In the genomic region with DNA sequence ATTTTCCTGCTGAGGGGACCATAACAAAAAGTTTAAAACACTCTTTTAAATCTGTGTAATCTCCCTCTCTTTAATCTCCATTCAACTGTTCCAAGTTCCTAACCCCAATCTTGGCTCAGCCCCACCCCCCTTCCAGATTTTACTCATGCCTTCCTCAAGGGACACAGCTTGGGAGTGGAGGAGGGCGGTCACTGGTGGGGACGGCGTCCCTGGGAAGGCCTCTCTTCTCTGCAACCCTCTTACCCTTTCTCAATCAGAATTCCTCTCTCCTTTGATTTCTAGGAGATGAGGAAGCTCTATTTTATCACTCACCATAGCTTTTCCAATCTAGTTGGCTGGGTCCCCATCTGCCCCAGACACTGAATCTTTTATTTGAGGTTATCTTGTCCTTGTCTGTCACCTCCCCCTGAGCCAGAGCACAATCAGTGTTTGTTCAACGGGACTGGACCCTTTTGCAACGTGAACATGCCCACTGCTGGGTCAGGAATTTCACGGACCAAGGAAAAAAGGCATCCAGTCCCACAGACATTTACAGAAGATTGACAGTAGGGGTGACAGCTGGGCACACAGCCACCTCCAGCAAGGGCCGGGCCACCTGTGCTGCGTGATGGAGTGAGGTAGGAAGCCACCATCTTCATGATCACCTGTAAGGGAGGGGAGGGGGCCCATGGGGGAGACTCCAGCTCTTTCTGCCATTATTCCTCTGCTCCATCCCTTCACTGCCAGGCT, we compare ENCODE assay signal across 16 cellular contexts.
DNase-seq lines count a peak whose midpoint lies in the region; ATAC-seq and TF ChIP-seq lines count a peak whose summit lies in the region.
"Had no signal": no experiment of that assay in that cellular context is flagged by ENCODE, and none has a peak within 500 bp of the region (broad histone marks: within the 10 kb centered on the region; RNA-seq: fewer than 3 reads in every experiment).

No MANE protein-coding gene starts in this region.

- ATAC-seq in T-helper 17 cell, result no peak
- ATAC-seq: HCT116 had no signal

- H3K27ac ChIP-seq in left ventricle myocardium inferior (replicated peaks) (peak overlapping the region; percentile 20), substantia nigra (ENCODE audit: low read depth, low read length, poor library complexity, severe bottlenecking) (peak overlapping the region; percentile 8), stomach (no peak overlapping the region)
- H3K27ac ChIP-seq: PC-9 had no signal

- no peak overlapping the region for H3K4me3 ChIP-seq in left ventricle myocardium inferior
- no peak overlapping the region for H3K4me3 ChIP-seq in stomach
- H3K4me3 ChIP-seq: PC-9 had no signal

- H3K27me3 ChIP-seq in left ventricle myocardium inferior (ENCODE audit: low read depth) (no peaks in the 10 kb centered on the region), stomach (no peaks in the 10 kb centered on the region)

- TF ChIP-seq POLR2A in stomach (IDR thresholded peaks at IDR 0.05), result no peak

- TF ChIP-seq EP300 in stomach (IDR thresholded peaks at IDR 0.05), result no peak

- H3K36me3 Mint-ChIP-seq in neural crest cell (ENCODE audit: low read depth) (no peaks in the 10 kb centered on the region), T-helper 17 cell (ENCODE audit: low read depth) (peaks cover 3% of the 10 kb centered on the region)

- H3K4me1 ChIP-seq in left ventricle myocardium inferior, result peaks cover 52% of the 10 kb centered on the region
- peaks cover 0 to 12% (median 5%) of the 10 kb centered on the region in 4 donors for H3K4me1 ChIP-seq in stomach

- H3K4me1 Mint-ChIP-seq in neural crest cell, result peaks cover 25% of the 10 kb centered on the region
- H3K4me1 Mint-ChIP-seq in T-helper 17 cell, result peaks cover 8% of the 10 kb centered on the region

- no peaks in the 10 kb centered on the region for H3K9me3 ChIP-seq in left ventricle myocardium inferior (replicated peaks)
- H3K9me3 ChIP-seq in T-helper 17 cell (ENCODE audit: control insufficient read depth, low read length, poor library complexity, severe bottlenecking), result no peaks in the 10 kb centered on the region
- no peaks in the 10 kb centered on the region for H3K9me3 ChIP-seq in stomach
- H3K9me3 ChIP-seq: Caco-2 had no signal

- no peak for TF ChIP-seq CTCF in left ventricle myocardium inferior (IDR thresholded peaks at IDR 0.05; ENCODE audit: borderline replicate concordance)
- TF ChIP-seq CTCF in neural crest cell (conservative IDR thresholded peaks at IDR 0.05), result no peak
- no peak for TF ChIP-seq CTCF in stomach (IDR thresholded peaks at IDR 0.05)

- H3K9me3 Mint-ChIP-seq in neural crest cell, result no peaks in the 10 kb centered on the region
- H3K9me3 Mint-ChIP-seq: IgD-negative memory B cell had no signal

- H3K27me3 Mint-ChIP-seq in neural crest cell (ENCODE audit: low read depth) (no peaks in the 10 kb centered on the region), T-helper 17 cell (peaks cover 6% of the 10 kb centered on the region)
- H3K27me3 Mint-ChIP-seq: IgD-negative memory B cell had no signal

- H3K4me3 Mint-ChIP-seq in neural crest cell (no peak overlapping the region), T-helper 17 cell (no peak overlapping the region)
- H3K4me3 Mint-ChIP-seq: CD14-positive monocyte, IgD-negative memory B cell had no signal

- intact Hi-C loops in left ventricle myocardium inferior (cut with micrococcal nuclease), result no loop called here
- intact Hi-C loops in stomach (cut with DNase I; ENCODE audit: low total_unique reads), result no loop called here

- peak; percentile 75 for DNase-seq in NCI-H2171 treated with DMSO at 0.1 percent for 48 hours (lab: John Stamatoyannopoulos, UW)
- no peak for DNase-seq in NCI-H2171 (lab: John Stamatoyannopoulos, UW)
- DNase-seq in left ventricle myocardium inferior, result no peak
- no peak for DNase-seq in neural crest cell (ENCODE audit: low read depth, low spot score)
- no peak for DNase-seq in substantia nigra (lab: John Stamatoyannopoulos, UW)
- no peak for DNase-seq in islet precursor cell
- no peak for DNase-seq in T-helper 17 cell
- DNase-seq in stomach, result no peak
- DNase-seq: Caco-2, NCI-H1436 treated with DMSO at 0.1 percent for 48 hours, NCI-H2107, NCI-H446 treated with DMSO at 0.1 percent for 48 hours, PC-9 had no signal

- WGBS in stomach, 5 donors, result 66 to 78% (median 76%) methylated on average over 8 of the region's 8 CpGs

- H3K27ac Mint-ChIP-seq in neural crest cell (ENCODE audit: unreplicated experiment), result peak overlapping the region; percentile 48
- H3K27ac Mint-ChIP-seq in T-helper 17 cell, result no peak overlapping the region
- H3K27ac Mint-ChIP-seq: IgD-negative memory B cell had no signal

- H3K36me3 ChIP-seq in left ventricle myocardium inferior (peaks cover 2% of the 10 kb centered on the region), stomach (peaks cover 0 to 7% (median 5%) of the 10 kb centered on the region in 4 donors)

Comparison
In these comparisons a context has a peak if more than half of its experiments do, and no peak if none do; other contexts are left out.
1. H3K27ac ChIP-seq: peak in left ventricle myocardium inferior (single experiment) and substantia nigra (single experiment); none in stomach (0 of 5).